Comparison of ENCODE assay signal across 1 cellular context in the genomic region with DNA sequence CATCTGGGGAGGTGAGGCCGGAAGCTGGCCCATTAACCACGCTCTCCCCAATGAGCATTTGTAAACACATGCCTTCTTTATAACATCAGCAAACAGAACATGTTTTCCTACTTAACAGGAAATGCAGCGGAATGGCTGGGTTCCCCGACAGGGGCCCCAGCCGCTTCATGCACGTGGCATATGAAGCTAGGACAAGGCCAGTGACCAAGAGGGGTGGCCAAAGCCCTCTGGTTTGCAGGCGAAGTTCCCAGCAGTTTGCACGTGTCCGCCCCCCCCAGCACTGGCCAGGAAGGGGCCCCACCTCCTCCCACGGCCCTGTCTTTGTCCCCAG.
TF ChIP-seq lines count a peak whose summit lies in the region.

No MANE protein-coding gene starts in this region.

TF ChIP-seq in K562, 482 proteins besides CTCF, POLR2A, EP300 and RAD21 (continued from another document and continues in another):
- TF ChIP-seq, protein P1, sequence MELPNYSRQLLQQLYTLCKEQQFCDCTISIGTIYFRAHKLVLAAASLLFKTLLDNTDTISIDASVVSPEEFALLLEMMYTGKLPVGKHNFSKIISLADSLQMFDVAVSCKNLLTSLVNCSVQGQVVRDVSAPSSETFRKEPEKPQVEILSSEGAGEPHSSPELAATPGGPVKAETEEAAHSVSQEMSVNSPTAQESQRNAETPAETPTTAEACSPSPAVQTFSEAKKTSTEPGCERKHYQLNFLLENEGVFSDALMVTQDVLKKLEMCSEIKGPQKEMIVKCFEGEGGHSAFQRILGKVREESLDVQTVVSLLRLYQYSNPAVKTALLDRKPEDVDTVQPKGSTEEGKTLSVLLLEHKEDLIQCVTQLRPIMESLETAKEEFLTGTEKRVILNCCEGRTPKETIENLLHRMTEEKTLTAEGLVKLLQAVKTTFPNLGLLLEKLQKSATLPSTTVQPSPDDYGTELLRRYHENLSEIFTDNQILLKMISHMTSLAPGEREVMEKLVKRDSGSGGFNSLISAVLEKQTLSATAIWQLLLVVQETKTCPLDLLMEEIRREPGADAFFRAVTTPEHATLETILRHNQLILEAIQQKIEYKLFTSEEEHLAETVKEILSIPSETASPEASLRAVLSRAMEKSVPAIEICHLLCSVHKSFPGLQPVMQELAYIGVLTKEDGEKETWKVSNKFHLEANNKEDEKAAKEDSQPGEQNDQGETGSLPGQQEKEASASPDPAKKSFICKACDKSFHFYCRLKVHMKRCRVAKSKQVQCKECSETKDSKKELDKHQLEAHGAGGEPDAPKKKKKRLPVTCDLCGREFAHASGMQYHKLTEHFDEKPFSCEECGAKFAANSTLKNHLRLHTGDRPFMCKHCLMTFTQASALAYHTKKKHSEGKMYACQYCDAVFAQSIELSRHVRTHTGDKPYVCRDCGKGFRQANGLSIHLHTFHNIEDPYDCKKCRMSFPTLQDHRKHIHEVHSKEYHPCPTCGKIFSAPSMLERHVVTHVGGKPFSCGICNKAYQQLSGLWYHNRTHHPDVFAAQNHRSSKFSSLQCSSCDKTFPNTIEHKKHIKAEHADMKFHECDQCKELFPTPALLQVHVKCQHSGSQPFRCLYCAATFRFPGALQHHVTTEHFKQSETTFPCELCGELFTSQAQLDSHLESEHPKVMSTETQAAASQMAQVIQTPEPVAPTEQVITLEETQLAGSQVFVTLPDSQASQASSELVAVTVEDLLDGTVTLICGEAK (IDR thresholded peaks at IDR 0.05): no peak
- TF ChIP-seq, protein P1 (CRISPR knock-in tag; IDR thresholded peaks at IDR 0.05): no peak
- TF ChIP-seq DPF2 (IDR thresholded peaks at IDR 0.05): no peak
- TF ChIP-seq PCBP1 (IDR thresholded peaks at IDR 0.05; ENCODE audit: low read depth, low read length, poor library complexity, severe bottlenecking): no peak
- TF ChIP-seq FOXP1 (CRISPR knock-in tag; IDR thresholded peaks at IDR 0.05): no peak
- TF ChIP-seq, protein P2, sequence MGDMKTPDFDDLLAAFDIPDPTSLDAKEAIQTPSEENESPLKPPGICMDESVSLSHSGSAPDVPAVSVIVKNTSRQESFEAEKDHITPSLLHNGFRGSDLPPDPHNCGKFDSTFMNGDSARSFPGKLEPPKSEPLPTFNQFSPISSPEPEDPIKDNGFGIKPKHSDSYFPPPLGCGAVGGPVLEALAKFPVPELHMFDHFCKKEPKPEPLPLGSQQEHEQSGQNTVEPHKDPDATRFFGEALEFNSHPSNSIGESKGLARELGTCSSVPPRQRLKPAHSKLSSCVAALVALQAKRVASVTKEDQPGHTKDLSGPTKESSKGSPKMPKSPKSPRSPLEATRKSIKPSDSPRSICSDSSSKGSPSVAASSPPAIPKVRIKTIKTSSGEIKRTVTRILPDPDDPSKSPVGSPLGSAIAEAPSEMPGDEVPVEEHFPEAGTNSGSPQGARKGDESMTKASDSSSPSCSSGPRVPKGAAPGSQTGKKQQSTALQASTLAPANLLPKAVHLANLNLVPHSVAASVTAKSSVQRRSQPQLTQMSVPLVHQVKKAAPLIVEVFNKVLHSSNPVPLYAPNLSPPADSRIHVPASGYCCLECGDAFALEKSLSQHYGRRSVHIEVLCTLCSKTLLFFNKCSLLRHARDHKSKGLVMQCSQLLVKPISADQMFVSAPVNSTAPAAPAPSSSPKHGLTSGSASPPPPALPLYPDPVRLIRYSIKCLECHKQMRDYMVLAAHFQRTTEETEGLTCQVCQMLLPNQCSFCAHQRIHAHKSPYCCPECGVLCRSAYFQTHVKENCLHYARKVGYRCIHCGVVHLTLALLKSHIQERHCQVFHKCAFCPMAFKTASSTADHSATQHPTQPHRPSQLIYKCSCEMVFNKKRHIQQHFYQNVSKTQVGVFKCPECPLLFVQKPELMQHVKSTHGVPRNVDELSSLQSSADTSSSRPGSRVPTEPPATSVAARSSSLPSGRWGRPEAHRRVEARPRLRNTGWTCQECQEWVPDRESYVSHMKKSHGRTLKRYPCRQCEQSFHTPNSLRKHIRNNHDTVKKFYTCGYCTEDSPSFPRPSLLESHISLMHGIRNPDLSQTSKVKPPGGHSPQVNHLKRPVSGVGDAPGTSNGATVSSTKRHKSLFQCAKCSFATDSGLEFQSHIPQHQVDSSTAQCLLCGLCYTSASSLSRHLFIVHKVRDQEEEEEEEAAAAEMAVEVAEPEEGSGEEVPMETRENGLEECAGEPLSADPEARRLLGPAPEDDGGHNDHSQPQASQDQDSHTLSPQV (IDR thresholded peaks at IDR 0.05): peak; percentile 93
- TF ChIP-seq YBX1 (IDR thresholded peaks at IDR 0.05): no peak
- TF ChIP-seq SUPT5H (IDR thresholded peaks at IDR 0.05): no peak
- TF ChIP-seq, protein P3, sequence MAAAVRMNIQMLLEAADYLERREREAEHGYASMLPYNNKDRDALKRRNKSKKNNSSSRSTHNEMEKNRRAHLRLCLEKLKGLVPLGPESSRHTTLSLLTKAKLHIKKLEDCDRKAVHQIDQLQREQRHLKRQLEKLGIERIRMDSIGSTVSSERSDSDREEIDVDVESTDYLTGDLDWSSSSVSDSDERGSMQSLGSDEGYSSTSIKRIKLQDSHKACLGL (CRISPR knock-in tag; IDR thresholded peaks at IDR 0.05; ENCODE audit: borderline replicate concordance, poor library complexity, severe bottlenecking): no peak
- TF ChIP-seq HIVEP1 (CRISPR knock-in tag; IDR thresholded peaks at IDR 0.05): no peak
- TF ChIP-seq, protein P4, sequence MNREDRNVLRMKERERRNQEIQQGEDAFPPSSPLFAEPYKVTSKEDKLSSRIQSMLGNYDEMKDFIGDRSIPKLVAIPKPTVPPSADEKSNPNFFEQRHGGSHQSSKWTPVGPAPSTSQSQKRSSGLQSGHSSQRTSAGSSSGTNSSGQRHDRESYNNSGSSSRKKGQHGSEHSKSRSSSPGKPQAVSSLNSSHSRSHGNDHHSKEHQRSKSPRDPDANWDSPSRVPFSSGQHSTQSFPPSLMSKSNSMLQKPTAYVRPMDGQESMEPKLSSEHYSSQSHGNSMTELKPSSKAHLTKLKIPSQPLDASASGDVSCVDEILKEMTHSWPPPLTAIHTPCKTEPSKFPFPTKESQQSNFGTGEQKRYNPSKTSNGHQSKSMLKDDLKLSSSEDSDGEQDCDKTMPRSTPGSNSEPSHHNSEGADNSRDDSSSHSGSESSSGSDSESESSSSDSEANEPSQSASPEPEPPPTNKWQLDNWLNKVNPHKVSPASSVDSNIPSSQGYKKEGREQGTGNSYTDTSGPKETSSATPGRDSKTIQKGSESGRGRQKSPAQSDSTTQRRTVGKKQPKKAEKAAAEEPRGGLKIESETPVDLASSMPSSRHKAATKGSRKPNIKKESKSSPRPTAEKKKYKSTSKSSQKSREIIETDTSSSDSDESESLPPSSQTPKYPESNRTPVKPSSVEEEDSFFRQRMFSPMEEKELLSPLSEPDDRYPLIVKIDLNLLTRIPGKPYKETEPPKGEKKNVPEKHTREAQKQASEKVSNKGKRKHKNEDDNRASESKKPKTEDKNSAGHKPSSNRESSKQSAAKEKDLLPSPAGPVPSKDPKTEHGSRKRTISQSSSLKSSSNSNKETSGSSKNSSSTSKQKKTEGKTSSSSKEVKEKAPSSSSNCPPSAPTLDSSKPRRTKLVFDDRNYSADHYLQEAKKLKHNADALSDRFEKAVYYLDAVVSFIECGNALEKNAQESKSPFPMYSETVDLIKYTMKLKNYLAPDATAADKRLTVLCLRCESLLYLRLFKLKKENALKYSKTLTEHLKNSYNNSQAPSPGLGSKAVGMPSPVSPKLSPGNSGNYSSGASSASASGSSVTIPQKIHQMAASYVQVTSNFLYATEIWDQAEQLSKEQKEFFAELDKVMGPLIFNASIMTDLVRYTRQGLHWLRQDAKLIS (CRISPR knock-in tag; IDR thresholded peaks at IDR 0.05): no peak
- TF ChIP-seq, protein P5, sequence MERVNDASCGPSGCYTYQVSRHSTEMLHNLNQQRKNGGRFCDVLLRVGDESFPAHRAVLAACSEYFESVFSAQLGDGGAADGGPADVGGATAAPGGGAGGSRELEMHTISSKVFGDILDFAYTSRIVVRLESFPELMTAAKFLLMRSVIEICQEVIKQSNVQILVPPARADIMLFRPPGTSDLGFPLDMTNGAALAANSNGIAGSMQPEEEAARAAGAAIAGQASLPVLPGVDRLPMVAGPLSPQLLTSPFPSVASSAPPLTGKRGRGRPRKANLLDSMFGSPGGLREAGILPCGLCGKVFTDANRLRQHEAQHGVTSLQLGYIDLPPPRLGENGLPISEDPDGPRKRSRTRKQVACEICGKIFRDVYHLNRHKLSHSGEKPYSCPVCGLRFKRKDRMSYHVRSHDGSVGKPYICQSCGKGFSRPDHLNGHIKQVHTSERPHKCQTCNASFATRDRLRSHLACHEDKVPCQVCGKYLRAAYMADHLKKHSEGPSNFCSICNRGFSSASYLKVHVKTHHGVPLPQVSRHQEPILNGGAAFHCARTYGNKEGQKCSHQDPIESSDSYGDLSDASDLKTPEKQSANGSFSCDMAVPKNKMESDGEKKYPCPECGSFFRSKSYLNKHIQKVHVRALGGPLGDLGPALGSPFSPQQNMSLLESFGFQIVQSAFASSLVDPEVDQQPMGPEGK (CRISPR knock-in tag; IDR thresholded peaks at IDR 0.05; ENCODE audit: borderline replicate concordance): no peak
- no peak for TF ChIP-seq LEF1 (IDR thresholded peaks at IDR 0.05)
- TF ChIP-seq, protein P6, sequence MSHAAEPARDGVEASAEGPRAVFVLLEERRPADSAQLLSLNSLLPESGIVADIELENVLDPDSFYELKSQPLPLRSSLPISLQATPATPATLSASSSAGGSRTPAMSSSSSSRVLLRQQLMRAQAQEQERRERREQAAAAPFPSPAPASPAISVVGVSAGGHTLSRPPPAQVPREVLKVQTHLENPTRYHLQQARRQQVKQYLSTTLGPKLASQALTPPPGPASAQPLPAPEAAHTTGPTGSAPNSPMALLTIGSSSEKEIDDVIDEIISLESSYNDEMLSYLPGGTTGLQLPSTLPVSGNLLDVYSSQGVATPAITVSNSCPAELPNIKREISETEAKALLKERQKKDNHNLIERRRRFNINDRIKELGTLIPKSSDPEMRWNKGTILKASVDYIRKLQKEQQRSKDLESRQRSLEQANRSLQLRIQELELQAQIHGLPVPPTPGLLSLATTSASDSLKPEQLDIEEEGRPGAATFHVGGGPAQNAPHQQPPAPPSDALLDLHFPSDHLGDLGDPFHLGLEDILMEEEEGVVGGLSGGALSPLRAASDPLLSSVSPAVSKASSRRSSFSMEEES (CRISPR knock-in tag; IDR thresholded peaks at IDR 0.05): 0 out of 2 replicates have a peak, but pooled peaks have one; percentile 1
- TF ChIP-seq, protein P7, sequence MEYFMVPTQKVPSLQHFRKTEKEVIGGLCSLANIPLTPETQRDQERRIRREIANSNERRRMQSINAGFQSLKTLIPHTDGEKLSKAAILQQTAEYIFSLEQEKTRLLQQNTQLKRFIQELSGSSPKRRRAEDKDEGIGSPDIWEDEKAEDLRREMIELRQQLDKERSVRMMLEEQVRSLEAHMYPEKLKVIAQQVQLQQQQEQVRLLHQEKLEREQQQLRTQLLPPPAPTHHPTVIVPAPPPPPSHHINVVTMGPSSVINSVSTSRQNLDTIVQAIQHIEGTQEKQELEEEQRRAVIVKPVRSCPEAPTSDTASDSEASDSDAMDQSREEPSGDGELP (CRISPR knock-in tag; IDR thresholded peaks at IDR 0.05; ENCODE audit: borderline replicate concordance): no peak
- TF ChIP-seq CCAR2 (IDR thresholded peaks at IDR 0.05; ENCODE audit: low read depth, low read length): no peak
- TF ChIP-seq ZNF436 (CRISPR knock-in tag; IDR thresholded peaks at IDR 0.05): no peak
- no peak for TF ChIP-seq ZZZ3 (IDR thresholded peaks at IDR 0.05)
- TF ChIP-seq, protein P8, sequence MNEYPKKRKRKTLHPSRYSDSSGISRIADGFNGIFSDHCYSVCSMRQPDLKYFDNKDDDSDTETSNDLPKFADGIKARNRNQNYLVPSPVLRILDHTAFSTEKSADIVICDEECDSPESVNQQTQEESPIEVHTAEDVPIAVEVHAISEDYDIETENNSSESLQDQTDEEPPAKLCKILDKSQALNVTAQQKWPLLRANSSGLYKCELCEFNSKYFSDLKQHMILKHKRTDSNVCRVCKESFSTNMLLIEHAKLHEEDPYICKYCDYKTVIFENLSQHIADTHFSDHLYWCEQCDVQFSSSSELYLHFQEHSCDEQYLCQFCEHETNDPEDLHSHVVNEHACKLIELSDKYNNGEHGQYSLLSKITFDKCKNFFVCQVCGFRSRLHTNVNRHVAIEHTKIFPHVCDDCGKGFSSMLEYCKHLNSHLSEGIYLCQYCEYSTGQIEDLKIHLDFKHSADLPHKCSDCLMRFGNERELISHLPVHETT (CRISPR knock-in tag; conservative IDR thresholded peaks at IDR 0.05 in 1 of 2, IDR thresholded peaks at IDR 0.05 in 1 of 2): no peak; a peak in 1 of 4 replicates
